Comparison of ENCODE assay signal across 9 cellular contexts in genomic region chr14:31263485-31264133, GRCh38. TPM values are rescaled to one million over a fixed set of nuclear protein-coding genes. Genes with fewer than 3 reads are reported as not detected.
DNase-seq lines count a peak whose midpoint lies in the region; ATAC-seq and TF ChIP-seq lines count a peak whose summit lies in the region.
"Had no signal": no experiment of that assay in that cellular context is flagged by ENCODE, and none has a peak within 500 bp of the region (broad histone marks: within the 10 kb centered on the region; RNA-seq: fewer than 3 reads in every experiment).

No MANE protein-coding gene starts in this region.

- no peaks in the 10 kb centered on the region for H3K79me2 ChIP-seq in parathyroid adenoma

- peaks cover 3% of the 10 kb centered on the region for H3K27me3 Mint-ChIP-seq in endothelial cell (ENCODE audit: unreplicated experiment)

- in situ Hi-C loops in Caki2 (cut with HindIII; ENCODE audit: low pct_unique_long_range_greater_than_20kb, low sequenced_read_pairs): no loop called here

- DNase-seq in Caki2 (ENCODE audit: low read depth): peak; percentile 95
- peak; percentile 99 for DNase-seq in foreskin melanocyte
- no peak for DNase-seq in central memory CD4-positive, alpha-beta T cell
- no peak for DNase-seq in occipital lobe (lab: John Stamatoyannopoulos, UW)
- no peak for DNase-seq in endothelial cell (ENCODE audit: low spot score)
- DNase-seq: GF-D8 had no signal

- no peaks in the 10 kb centered on the region for H3K36me3 Mint-ChIP-seq in endothelial cell (ENCODE audit: low read depth, unreplicated experiment)

- H3K36me3 ChIP-seq in parathyroid adenoma (ENCODE audit: control insufficient read depth, insufficient read depth, low read length): no peaks in the 10 kb centered on the region

- no peaks in the 10 kb centered on the region for H3K9me3 Mint-ChIP-seq in endothelial cell (ENCODE audit: unreplicated experiment)

- H3K27me3 ChIP-seq in parathyroid adenoma (ENCODE audit: control insufficient read depth, insufficient read depth, low read length): no peaks in the 10 kb centered on the region

- H3K4me3 Mint-ChIP-seq in endothelial cell (ENCODE audit: unreplicated experiment): no peak overlapping the region

- H3K4me1 Mint-ChIP-seq in endothelial cell (ENCODE audit: unreplicated experiment): peaks cover 2% of the 10 kb centered on the region

- no peak overlapping the region for H3K4me3 ChIP-seq in parathyroid adenoma (ENCODE audit: low read depth, low read length)

- H3K27ac ChIP-seq in parathyroid adenoma: no peak overlapping the region

- no peak overlapping the region for H3K9ac ChIP-seq in parathyroid adenoma

- H3K27ac Mint-ChIP-seq in endothelial cell (ENCODE audit: unreplicated experiment): no peak overlapping the region

- no peaks in the 10 kb centered on the region for H3K9me3 ChIP-seq in parathyroid adenoma (ENCODE audit: control insufficient read depth, low read length)

- H3K4me2 ChIP-seq in parathyroid adenoma (ENCODE audit: low read length): no peak overlapping the region

- ATAC-seq in SK-N-SH treated with all-trans-retinoic acid at 6 μM for 48 hours: peak; percentile 99
- ATAC-seq in GM18873 (IDR thresholded peaks at IDR 0.05; ENCODE audit: low FRiP score, unreplicated experiment): no peak

- peak overlapping the region; percentile 5 for H2AFZ ChIP-seq in parathyroid adenoma

- peaks cover 7% of the 10 kb centered on the region for H3K4me1 ChIP-seq in parathyroid adenoma

- no peak for TF ChIP-seq CTCF in parathyroid adenoma (IDR thresholded peaks at IDR 0.05)
- no peak for TF ChIP-seq CTCF in endothelial cell (IDR thresholded peaks at IDR 0.05; ENCODE audit: unreplicated experiment)

TF ChIP-seq in SK-N-SH treated with all-trans-retinoic acid at 6 μM for 48 hours, 23 proteins besides CTCF, POLR2A, EP300 and RAD21:
- no peak for TF ChIP-seq ESRRG (CRISPR knock-in tag; IDR thresholded peaks at IDR 0.05)
- no peak for TF ChIP-seq ZFP3 (CRISPR knock-in tag; IDR thresholded peaks at IDR 0.05)
- TF ChIP-seq ZC3H10 (CRISPR knock-in tag; IDR thresholded peaks at IDR 0.05): no peak
- no peak for TF ChIP-seq PATZ1 (CRISPR knock-in tag; IDR thresholded peaks at IDR 0.05; ENCODE audit: borderline replicate concordance)
- TF ChIP-seq TSHZ2 (CRISPR knock-in tag; IDR thresholded peaks at IDR 0.05): no peak
- no peak for TF ChIP-seq ISL1 (CRISPR knock-in tag; IDR thresholded peaks at IDR 0.05)
- TF ChIP-seq ARNTL (CRISPR knock-in tag; IDR thresholded peaks at IDR 0.05; ENCODE audit: borderline replicate concordance, low read depth): no peak
TF ChIP-seq in SK-N-SH treated with all-trans-retinoic acid at 6 μM for 48 hours: peak in this region for 0.

RNA-seq across cellular contexts. Expression of gene HECTD1, which starts 56.0 kb away (rescaled TPM):
- total RNA-seq in Caki2 (2014; rRNA removed; shearing (Covaris generic); ENCODE audit: low replicate concordance): 76.3 and 78.6 TPM in 2 replicates
- total RNA-seq in occipital lobe (388 TPM), endothelial cell (ENCODE audit: unreplicated experiment) (222 TPM)

Comparison
In these comparisons a context has a peak if more than half of its experiments do, and no peak if none do; other contexts are left out.
1. DNase-seq: peak in Caki2 (single experiment) and foreskin melanocyte (single experiment); none in central memory CD4-positive, alpha-beta T cell (single experiment), occipital lobe (single experiment) and endothelial cell (single experiment).